Comparison of ENCODE assay signal across 36 cellular contexts in the genomic region with DNA sequence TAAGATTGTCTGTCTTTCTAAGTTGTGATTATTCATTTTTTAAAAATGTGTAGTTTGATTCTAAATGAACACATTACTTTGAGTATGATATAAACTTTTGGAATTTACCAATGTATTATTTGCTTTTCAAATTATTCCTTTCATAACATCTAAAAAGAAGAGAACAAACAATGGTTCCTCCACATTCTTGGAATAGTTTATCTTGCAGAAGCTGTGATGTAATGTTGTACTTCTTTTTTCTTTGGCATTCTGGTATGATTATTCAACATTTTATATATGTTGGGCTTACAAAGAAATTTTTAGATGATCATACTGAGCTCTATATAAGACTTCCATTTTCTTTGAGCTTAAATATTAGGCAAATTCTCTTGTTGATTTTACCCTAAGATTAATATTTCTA.
"Had no signal": no experiment of that assay in that cellular context is flagged by ENCODE, and none has a peak within 500 bp of the region (broad histone marks: within the 10 kb centered on the region; RNA-seq: fewer than 3 reads in every experiment).

No MANE protein-coding gene starts in this region.

- H3K4me3 Mint-ChIP-seq: activated B cell treated with CpG ODN at 0.5 μM for 24 hours; activated CD8-positive, alpha-beta T cell treated with anti-CD3 and anti-CD28 coated beads for 36 hours; activated naive CD8-positive, alpha-beta T cell; activated T-cell treated with anti-CD3 and anti-CD28 coated beads, Interleukin-2, amount 50 U/mL, for 4 hours; activated T-helper 17 cell treated with anti-CD3 and anti-CD28 coated beads, Interleukin-2, amount 50 U/mL, for 72 hours; dendritic cell treated with granulocyte-macrophage colony-stimulating factor and Interleukin-4, amounts not matched to agents 40 ng/mL and 50 ng/mL, for 4 days; endodermal cell; T-helper 17 cell; T-helper 2 cell treated with Interferon-gamma antibody and Interleukin-4, amounts not matched to agents 5 μg/mL and 100 μg/mL, for 36 hours had no signal

- H3K27me3 Mint-ChIP-seq: activated B cell treated with CpG ODN at 0.5 μM for 24 hours; activated CD8-positive, alpha-beta T cell treated with anti-CD3 and anti-CD28 coated beads for 36 hours; activated naive CD8-positive, alpha-beta T cell; activated T-helper 17 cell treated with anti-CD3 and anti-CD28 coated beads, Interleukin-2, amount 50 U/mL, for 72 hours; dendritic cell treated with granulocyte-macrophage colony-stimulating factor and Interleukin-4, amounts not matched to agents 40 ng/mL and 50 ng/mL, for 4 days; T-helper 17 cell had no signal

- H3K4me1 Mint-ChIP-seq: activated B cell treated with CpG ODN at 0.5 μM for 24 hours; activated T-helper 17 cell treated with anti-CD3 and anti-CD28 coated beads, Interleukin-2, amount 50 U/mL, for 72 hours; endodermal cell; T-helper 17 cell had no signal

- H3K36me3 Mint-ChIP-seq: activated naive CD8-positive, alpha-beta T cell had no signal

- H3K9me3 Mint-ChIP-seq: activated B cell treated with CpG ODN at 0.5 μM for 24 hours; activated CD8-positive, alpha-beta T cell treated with anti-CD3 and anti-CD28 coated beads for 36 hours; activated T-cell treated with anti-CD3 and anti-CD28 coated beads, Interleukin-2, amount 50 U/mL, for 4 hours; activated T-helper 17 cell treated with anti-CD3 and anti-CD28 coated beads, Interleukin-2, amount 50 U/mL, for 72 hours; dendritic cell treated with granulocyte-macrophage colony-stimulating factor and Interleukin-4, amounts not matched to agents 40 ng/mL and 50 ng/mL, for 4 days; endodermal cell; T-helper 2 cell treated with Interferon-gamma antibody and Interleukin-4, amounts not matched to agents 5 μg/mL and 100 μg/mL, for 36 hours had no signal

- H3K4me1 ChIP-seq: colonic mucosa, gastrocnemius medialis, heart left ventricle had no signal

- FAIRE-seq: astrocyte had no signal

- H3K36me3 ChIP-seq: cardiac muscle cell, colonic mucosa, esophagus muscularis mucosa, gastrocnemius medialis, heart left ventricle, WERI-Rb-1 had no signal

- H3K4me3 ChIP-seq: cardiac muscle cell, colonic mucosa, dorsolateral prefrontal cortex, esophagus muscularis mucosa, gastrocnemius medialis, heart left ventricle had no signal

- H3K9me3 ChIP-seq: colonic mucosa, esophagus muscularis mucosa, gastrocnemius medialis, heart left ventricle had no signal

- H3K27me3 ChIP-seq: cardiac muscle cell, colonic mucosa, dorsolateral prefrontal cortex, esophagus muscularis mucosa, foreskin keratinocyte, gastrocnemius medialis, heart left ventricle had no signal

- H3K27ac Mint-ChIP-seq: activated B cell treated with CpG ODN at 0.5 μM for 24 hours; activated CD8-positive, alpha-beta T cell treated with anti-CD3 and anti-CD28 coated beads for 36 hours; activated naive CD8-positive, alpha-beta T cell; activated T-helper 17 cell treated with anti-CD3 and anti-CD28 coated beads, Interleukin-2, amount 50 U/mL, for 72 hours; dendritic cell treated with granulocyte-macrophage colony-stimulating factor and Interleukin-4, amounts not matched to agents 40 ng/mL and 50 ng/mL, for 4 days; endodermal cell; T-helper 17 cell; T-helper 2 cell treated with Interferon-gamma antibody and Interleukin-4, amounts not matched to agents 5 μg/mL and 100 μg/mL, for 36 hours had no signal

- H3K27ac ChIP-seq: cardiac muscle cell, colonic mucosa, esophagus muscularis mucosa, foreskin keratinocyte, gastrocnemius medialis, heart left ventricle, WERI-Rb-1 had no signal

- ATAC-seq: activated CD4-positive, CD25-positive, alpha-beta regulatory T cell treated with anti-CD3 and anti-CD28 coated beads, Interleukin-2, amount 50 U/mL, for 24 hours; activated CD8-positive, alpha-beta T cell treated with anti-CD3 and anti-CD28 coated beads for 36 hours; activated T-cell treated with anti-CD3 and anti-CD28 coated beads, Interleukin-2, amount 50 U/mL, for 4 hours; activated T-helper 17 cell treated with anti-CD3 and anti-CD28 coated beads, Interleukin-2, amount 50 U/mL, for 72 hours; foreskin keratinocyte; gastrocnemius medialis; heart left ventricle; T-helper 17 cell had no signal

- DNase-seq: activated B cell treated with CpG ODN at 0.5 μM for 24 hours; activated CD4-positive, alpha-beta T cell treated with anti-CD3 and anti-CD28 coated beads for 48 hours; activated CD4-positive, alpha-beta T cell treated with anti-CD3 and anti-CD28 coated beads, Interleukin-2, amount 50 U/mL, for 1 hour; activated CD4-positive, alpha-beta T cell treated with anti-CD3 and anti-CD28 coated beads, Interleukin-2, amount 50 U/mL, for 48 hours; activated CD8-positive, alpha-beta memory T cell treated with anti-CD3 and anti-CD28 coated beads for 24 hours; activated CD8-positive, alpha-beta T cell treated with anti-CD3 and anti-CD28 coated beads for 36 hours; activated effector memory CD4-positive, alpha-beta T cell treated with Interleukin-2 at 50 U/mL for 16 hours; activated gamma-delta T cell treated with Interleukin-2 at 50 U/mL for 16 hours; activated naive CD4-positive, alpha-beta T cell treated with anti-CD3 and anti-CD28 coated beads, Interleukin-2, amount 50 U/mL, for 16 hours; activated naive CD4-positive, alpha-beta T cell treated with Interleukin-2 at 50 U/mL for 16 hours; activated T-cell treated with anti-CD3 and anti-CD28 coated beads, Interleukin-2, amount 50 U/mL, for 4 hours; amniotic stem cell; anterior cingulate cortex; central memory CD4-positive, alpha-beta T cell; cerebellar nuclear complex; colonic mucosa; dorsolateral prefrontal cortex; effector memory CD4-positive, alpha-beta T cell; endodermal cell; erythroblast; foreskin keratinocyte; gastrocnemius medialis; glutamatergic neuron; heart left ventricle; T-helper 1 cell; T-helper 17 cell; T1000; WERI-Rb-1 had no signal
